ENCODE assay signal across 18 cellular contexts in the genomic region with DNA sequence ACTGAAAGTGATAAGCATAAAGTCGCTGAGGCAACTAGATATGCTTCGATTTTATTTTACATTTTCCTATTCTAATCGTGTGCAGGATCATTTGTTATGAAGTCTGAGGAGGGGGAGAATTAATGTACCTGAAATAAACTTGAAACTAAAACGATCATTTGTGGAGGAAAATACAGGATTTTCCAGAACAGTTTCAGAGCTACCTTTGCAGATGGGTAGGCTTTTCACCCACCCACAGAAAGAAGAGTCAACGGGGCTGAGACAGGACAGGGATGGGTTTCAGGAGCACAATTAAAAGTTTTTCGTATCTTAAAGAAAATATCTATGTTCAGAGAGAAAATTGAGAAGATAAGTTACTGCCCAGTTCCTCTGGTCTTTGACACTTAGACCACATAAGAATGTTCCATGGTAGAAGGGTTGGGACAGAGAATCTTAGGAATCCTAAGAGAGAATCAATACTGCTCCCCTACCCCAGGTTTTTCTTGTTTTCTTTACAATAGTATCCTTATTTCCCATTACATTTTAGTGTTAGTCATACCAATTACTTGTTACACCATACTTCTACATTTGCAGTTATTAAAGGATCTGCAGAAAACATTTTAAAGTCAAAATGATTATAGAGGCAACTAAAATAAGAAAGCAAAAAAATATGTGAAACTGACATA.
DNase-seq lines count a peak whose midpoint lies in the region; ATAC-seq and TF ChIP-seq lines count a peak whose summit lies in the region.
"Had no signal": no experiment of that assay in that cellular context is flagged by ENCODE, and none has a peak within 500 bp of the region (broad histone marks: within the 10 kb centered on the region; RNA-seq: fewer than 3 reads in every experiment).

No MANE protein-coding gene starts in this region.

- no peaks in the 10 kb centered on the region for H3K9me3 Mint-ChIP-seq in Caco-2 (ENCODE audit: unreplicated experiment)
- H3K9me3 Mint-ChIP-seq: activated naive CD4-positive, alpha-beta T cell treated with anti-CD3 and anti-CD28 coated beads for 36 hours; H9; natural killer cell had no signal

- H3K27me3 ChIP-seq in Caco-2 (replicated peaks; ENCODE audit: control insufficient read depth, insufficient read depth, low read length) (no peaks in the 10 kb centered on the region), skeletal muscle satellite cell (ENCODE audit: control insufficient read depth, insufficient read depth, low read length) (no peaks in the 10 kb centered on the region)
- H3K27me3 ChIP-seq: left lung, right atrium auricular region had no signal

- H3K27me3 Mint-ChIP-seq in Caco-2 (ENCODE audit: insufficient read depth, unreplicated experiment), result no peaks in the 10 kb centered on the region

- H3K4me3 ChIP-seq in Caco-2 (ENCODE audit: low read depth, low read length) (peak overlapping the region; percentile 25), astrocyte of the spinal cord (ENCODE audit: low read depth, low read length) (no peak overlapping the region), fibroblast of the aortic adventitia (ENCODE audit: low read depth, low read length) (peak overlapping the region; percentile 51), skeletal muscle satellite cell (ENCODE audit: low read length) (no peak overlapping the region)
- H3K4me3 ChIP-seq: left lung, right atrium auricular region had no signal

- in situ Hi-C loops in astrocyte of the spinal cord (cut with HindIII; ENCODE audit: low sequenced_read_pairs), result no loop called here

- peaks cover 8% of the 10 kb centered on the region for H3K4me1 ChIP-seq in Caco-2
- peaks cover 52% of the 10 kb centered on the region for H3K4me1 ChIP-seq in skeletal muscle satellite cell (ENCODE audit: control insufficient read depth, insufficient read depth, low read length)
- H3K4me1 ChIP-seq: left lung, right atrium auricular region had no signal

- H3K9ac ChIP-seq in skeletal muscle satellite cell (ENCODE audit: low read depth, low read length), result peak overlapping the region; percentile 27

- DNase-seq in Caco-2 (no peak), astrocyte of the spinal cord (ENCODE audit: low read depth, low spot score) (peak; percentile 25), fibroblast of the aortic adventitia (ENCODE audit: low read depth) (peak; percentile 16), SW 1271 (lab: John Stamatoyannopoulos, UW) (no peak), iPS-NIHi11 (ENCODE audit: low spot score) (no peak)
- DNase-seq: activated CD4-positive, CD25-positive, alpha-beta regulatory T cell treated with anti-CD3 and anti-CD28 coated beads, Interleukin-2, amount 50 U/mL, for 72 hours; activated naive CD4-positive, alpha-beta T cell treated with anti-CD3 and anti-CD28 coated beads for 36 hours; AML-193; H9; hypothalamus; natural killer cell; stimulated activated naive CD4-positive, alpha-beta T cell; T-helper 1 cell had no signal

- H3K9me3 ChIP-seq in Caco-2 (no peaks in the 10 kb centered on the region), skeletal muscle satellite cell (replicated peaks; ENCODE audit: low read length) (no peaks in the 10 kb centered on the region)
- H3K9me3 ChIP-seq: left lung, right atrium auricular region had no signal

- peak overlapping the region; percentile 69 for H3K27ac Mint-ChIP-seq in Caco-2 (ENCODE audit: unreplicated experiment)
- H3K27ac Mint-ChIP-seq: activated naive CD4-positive, alpha-beta T cell treated with anti-CD3 and anti-CD28 coated beads for 36 hours; H9; natural killer cell had no signal

- peak overlapping the region; percentile 81 for H3K4me3 Mint-ChIP-seq in Caco-2 (ENCODE audit: unreplicated experiment)
- H3K4me3 Mint-ChIP-seq: activated naive CD4-positive, alpha-beta T cell treated with anti-CD3 and anti-CD28 coated beads for 36 hours; H9; natural killer cell had no signal

- intact Hi-C loops in Caco-2 (cut with micrococcal nuclease; ENCODE audit: unreplicated experiment), result loop anchor here (5.0 kb wide), 1 partner anchor 36 kb away; no protein-coding TSS in a partner anchor

- no peaks in the 10 kb centered on the region for H3K36me3 ChIP-seq in Caco-2 (ENCODE audit: control insufficient read depth, insufficient read depth, low read length)
- no peaks in the 10 kb centered on the region for H3K36me3 ChIP-seq in skeletal muscle satellite cell (ENCODE audit: insufficient read depth, low read length)
- H3K36me3 ChIP-seq: left lung, right atrium auricular region had no signal

- peaks cover 11% of the 10 kb centered on the region for H3K4me1 Mint-ChIP-seq in Caco-2 (ENCODE audit: low read depth, unreplicated experiment)
- H3K4me1 Mint-ChIP-seq: natural killer cell had no signal

- CTCF ChIA-PET in Caco-2 (lab: Charles Lee), result interaction anchor here (1.1 kb wide), 1 partner anchor 161 kb away, joined by 5 read pairs; no protein-coding TSS in a partner anchor

- H3K36me3 Mint-ChIP-seq in Caco-2 (ENCODE audit: insufficient read depth, unreplicated experiment), result no peaks in the 10 kb centered on the region
- H3K36me3 Mint-ChIP-seq: natural killer cell had no signal

- H3K4me2 ChIP-seq in skeletal muscle satellite cell (ENCODE audit: low read length), result peak overlapping the region; percentile 41

- ATAC-seq in HG03039 (IDR thresholded peaks at IDR 0.05; ENCODE audit: unreplicated experiment) (no peak), GM18909 (IDR thresholded peaks at IDR 0.05; ENCODE audit: poor library complexity, unreplicated experiment) (no peak)
- ATAC-seq: natural killer cell had no signal

- POLR2A ChIA-PET in Caco-2 (lab: Charles Lee), result interaction anchor here (0.5 kb wide), 1 partner anchor 41 kb away, joined by 3 read pairs; no protein-coding TSS in a partner anchor

- BruUV-seq in Caco-2 (replicated peaks; lab: Mats Ljungman, UMichigan), result no TSS peak

- TF ChIP-seq CTCF in Caco-2 (IDR thresholded peaks at IDR 0.05; ENCODE audit: insufficient read depth in 1 of 2, low read depth in 1 of 2, low read length in 1 of 2, severe bottlenecking in 1 of 2, unreplicated experiment in 1 of 2), result no peak
- TF ChIP-seq CTCF in astrocyte of the spinal cord (IDR thresholded peaks at IDR 0.05; ENCODE audit: low read depth, low read length), result no peak
- no peak for TF ChIP-seq CTCF in fibroblast of the aortic adventitia (IDR thresholded peaks at IDR 0.05; ENCODE audit: insufficient read depth, low read length)

Comparison
In these comparisons a context has a peak if more than half of its experiments do, and no peak if none do; other contexts are left out.
1. DNase-seq: peak in astrocyte of the spinal cord (single experiment) and fibroblast of the aortic adventitia (single experiment); none in Caco-2 (0 of 2), SW 1271 (0 of 2) and iPS-NIHi11 (single experiment).
2. H3K4me3 ChIP-seq: peak in Caco-2 (single experiment) and fibroblast of the aortic adventitia (single experiment); none in astrocyte of the spinal cord (single experiment) and skeletal muscle satellite cell (single experiment).